Comparison of ENCODE assay signal across 1 cellular context in the genomic region with DNA sequence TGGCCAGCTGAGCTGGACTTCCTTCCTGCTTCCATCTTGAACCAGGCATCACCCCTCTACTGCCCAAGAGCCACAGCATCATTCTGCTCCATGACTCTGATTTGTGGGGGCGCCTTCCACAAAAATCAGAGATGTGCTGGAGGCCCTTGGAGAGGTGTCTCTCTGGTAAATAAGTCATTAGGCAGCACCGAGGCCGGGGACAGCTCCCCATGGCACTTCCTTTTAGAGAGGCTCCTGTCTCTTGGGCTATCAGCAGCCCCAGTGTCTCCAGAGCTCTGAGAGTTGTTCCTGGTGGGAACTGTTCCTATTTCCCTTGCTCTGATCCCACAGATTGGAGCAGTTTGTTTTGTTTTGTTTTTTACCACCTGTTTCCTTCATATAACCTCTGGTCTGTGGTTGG.
TF ChIP-seq lines count a peak whose summit lies in the region.

No MANE protein-coding gene starts in this region.

TF ChIP-seq in GM12878, 131 proteins besides CTCF, POLR2A, EP300 and RAD21:
- TF ChIP-seq REST (IDR thresholded peaks at IDR 0.05; ENCODE audit: low read depth, low read length) (peak; percentile 77), SREBF1 (IDR thresholded peaks at IDR 0.05; ENCODE audit: low read length) (no peak)
